Comparison of ENCODE assay signal across 8 cellular contexts in genomic region chr1:112358798-112359408, GRCh38. TPM values are rescaled to one million over a fixed set of nuclear protein-coding genes. Genes with fewer than 3 reads are reported as not detected.
DNase-seq lines count a peak whose midpoint lies in the region; ATAC-seq and TF ChIP-seq lines count a peak whose summit lies in the region.

No MANE protein-coding gene starts in this region.

- H4K20me1 ChIP-seq in IMR-90 (ENCODE audit: insufficient read depth, low read length) = no peaks in the 10 kb centered on the region

- no peak overlapping the region for H3K56ac ChIP-seq in IMR-90 (ENCODE audit: extremely low read depth, insufficient read depth, low read length)

- H3K4me1 ChIP-seq in IMR-90 (ENCODE audit: control insufficient read depth, insufficient read depth, low read length) (peaks cover 11% of the 10 kb centered on the region), left lung (peaks cover 8 to 31% of the 10 kb centered on the region in 2 donors)

- WGBS in IMR-90 (ENCODE audit: extremely low coverage in 2 of 2, insufficient read length in 1 of 2), 2 experiments = 67% methylated on average over 3 of the region's 7 CpGs; no CpG with 5 or more reads in 1 of the 2 experiments

- POLR2A ChIA-PET in IMR-90 (lab: Charles Lee; ENCODE audit: unreplicated experiment) = interaction anchor here (0.6 kb wide), 1 partner anchor 137 kb away, joined by 3 read pairs; no protein-coding TSS in a partner anchor

- H3K23ac ChIP-seq in IMR-90 (ENCODE audit: low read depth, low read length) = no peak overlapping the region

- no peak overlapping the region for H3K9ac ChIP-seq in IMR-90 (ENCODE audit: low read depth, low read length)

- peak; percentile 86 for ATAC-seq in Right ventricle myocardium inferior
- peak; percentile 82 for ATAC-seq in IMR-90 (ENCODE audit: low read depth)
- ATAC-seq in left lung = peak; percentile 84
- ATAC-seq in GM18519 (IDR thresholded peaks at IDR 0.05; ENCODE audit: low FRiP score, unreplicated experiment) = no peak

- peak overlapping the region; percentile 43; the same call in 1 of the 2 replicates for H3K4ac ChIP-seq in IMR-90 (ENCODE audit: low read depth, low read length)

- no peak overlapping the region for H2AK5ac ChIP-seq in IMR-90 (ENCODE audit: low read depth, low read length)

- peak overlapping the region; percentile 76 for H2BK20ac ChIP-seq in IMR-90 (ENCODE audit: low read depth, low read length)

- H2BK15ac ChIP-seq in IMR-90 (ENCODE audit: low read depth, low read length) = no peak overlapping the region; the same call in 2 of the 3 replicates

- DNase-seq in Right ventricle myocardium inferior (ENCODE audit: missing footprints) = peak; percentile 83
- DNase-seq in cardiac septum (ENCODE audit: low spot score) = no peak
- DNase-seq in IMR-90 = peak; percentile 45
- peak; percentile 4 for DNase-seq in T1000 (lab: John Stamatoyannopoulos, UW)
- DNase-seq in cerebellum (ENCODE audit: low spot score) = peak; percentile 71
- DNase-seq in left lung = peak; percentile 59 to 81
- peak; percentile 41 to 58 for DNase-seq in stimulated activated CD4-positive, alpha-beta T cell treated with anti-CD3 and anti-CD28 coated beads, Interleukin-2, amount 100 ng/mL, for 24 hours

- peak overlapping the region; percentile 67; the same call in 1 of the 2 replicates for H3K18ac ChIP-seq in IMR-90 (ENCODE audit: low read depth, low read length)

- H3K4me3 ChIP-seq in IMR-90 (ENCODE audit: insufficient read depth, low read depth, low read length) (no peak overlapping the region), left lung (no peak overlapping the region)

- intact Hi-C loops in Right ventricle myocardium inferior (cut with DNase I) (no loop called here), cardiac septum (cut with DNase I) (no loop called here), IMR-90 (cut with micrococcal nuclease) (no loop called here), left lung (cut with DNase I) (no loop called here)

- peak; percentile 63 for TF ChIP-seq CTCF in IMR-90 (conservative IDR thresholded peaks at IDR 0.05; ENCODE audit: low read depth, low read length)
- TF ChIP-seq CTCF in left lung (IDR thresholded peaks at IDR 0.05) = peak; percentile 65 to 71

- H3K27ac ChIP-seq in IMR-90 (ENCODE audit: insufficient read depth, low read length) (peak overlapping the region; percentile 96; the same call in 1 of the 2 replicates), left lung (peak overlapping the region; percentile 73 to 77)

- no peak for TF ChIP-seq POLR2A in IMR-90 (IDR thresholded peaks at IDR 0.05; ENCODE audit: low read depth, low read length)

- H3K79me1 ChIP-seq in IMR-90 (ENCODE audit: low read depth in 1 of 2, low read length in 2 of 2) = no peaks in the 10 kb centered on the region

- H4K91ac ChIP-seq in IMR-90 (ENCODE audit: insufficient read depth, low read depth, low read length) = peak overlapping the region; percentile 40; the same call in 1 of the 2 replicates

- H3K9me3 ChIP-seq in IMR-90 (ENCODE audit: control insufficient read depth, insufficient read depth, low read length) (no peaks in the 10 kb centered on the region), left lung (no peaks in the 10 kb centered on the region)

- H3K27me3 ChIP-seq in IMR-90 (ENCODE audit: control insufficient read depth, insufficient read depth, low read length) (peaks cover 26% of the 10 kb centered on the region), left lung (peaks cover 0 to 5% of the 10 kb centered on the region in 2 donors)

- no peak overlapping the region for H2AK9ac ChIP-seq in IMR-90 (replicated peaks; ENCODE audit: low read depth, low read length, poor library complexity)

- peak overlapping the region; percentile 76 for H2AFZ ChIP-seq in IMR-90 (replicated peaks; ENCODE audit: low read length, poor library complexity)

- peak overlapping the region; percentile 63 for H2BK120ac ChIP-seq in IMR-90 (ENCODE audit: low read depth, low read length)

- no peaks in the 10 kb centered on the region for H3K36me3 ChIP-seq in IMR-90 (ENCODE audit: control insufficient read depth, insufficient read depth, low read length)
- H3K36me3 ChIP-seq in left lung = no peaks in the 10 kb centered on the region

- peak; percentile 61 for TF ChIP-seq RAD21 in IMR-90 (IDR thresholded peaks at IDR 0.05; ENCODE audit: low read length)

- no peak overlapping the region for H3K4me2 ChIP-seq in IMR-90 (ENCODE audit: low read depth, low read length)

- H2BK5ac ChIP-seq in IMR-90 (ENCODE audit: low read depth, low read length, poor library complexity, severe bottlenecking) = no peak overlapping the region

- peak overlapping the region; percentile 58; the same call in 1 of the 2 replicates for H4K5ac ChIP-seq in IMR-90 (ENCODE audit: low read depth, low read length)

- BruUV-seq in IMR-90 (replicated peaks; lab: Mats Ljungman, UMichigan) = no TSS peak

- CTCF ChIA-PET in IMR-90 (lab: Yijun Ruan, JAX) = interaction anchor here (0.9 to 7.0 kb wide), 4 partner anchors 12 to 255 kb away, joined by 3 to 42 read pairs (median 3); no protein-coding TSS in a partner anchor

- in situ Hi-C loops in IMR-90 (cut with MboI; ENCODE audit: low sequenced_read_pairs) = loop anchor here (25.0 kb wide), 1 partner anchor 872 kb away; no protein-coding TSS in a partner anchor

- H3K9me1 ChIP-seq in IMR-90 (ENCODE audit: insufficient read depth, low read length) = peaks cover 5% of the 10 kb centered on the region

- dilution Hi-C loops in IMR-90 (cut with HindIII; ENCODE audit: low sequenced_read_pairs, unreplicated experiment) = no loop called here

- no peak overlapping the region for H3K14ac ChIP-seq in IMR-90 (replicated peaks; ENCODE audit: low read depth, low read length)

- H4K8ac ChIP-seq in IMR-90 (ENCODE audit: low read depth in 2 of 2, low read length in 2 of 2) = peak overlapping the region; percentile 51 to 58; a peak in 2 of 4 replicates

TF ChIP-seq in IMR-90, 13 proteins besides CTCF, POLR2A, EP300 and RAD21:
- peak; percentile 46; the same call in 1 of the 2 replicates for TF ChIP-seq SMC3 (IDR thresholded peaks at IDR 0.05; ENCODE audit: low read depth, low read length)
- no peak for TF ChIP-seq CHD1 (IDR thresholded peaks at IDR 0.05; ENCODE audit: low read depth, low read length)
- peak; percentile 51; the same call in 1 of the 2 replicates for TF ChIP-seq MAZ (IDR thresholded peaks at IDR 0.05; ENCODE audit: borderline replicate concordance, low read depth, low read length)

RNA-seq across cellular contexts. Expression of gene CTTNBP2NL, which starts 37.1 kb away (rescaled TPM):
- total RNA-seq in Right ventricle myocardium inferior = 12.5 TPM
- 19.1 TPM for total RNA-seq in cardiac septum
- 22.0 and 31.7 TPM in 2 replicates for total RNA-seq in IMR-90 (2012; rRNA removed)
- 11.0 and 12.4 TPM in 2 replicates for polyA plus RNA-seq in IMR-90 (2012; rRNA removed)
- polyA plus RNA-seq in IMR-90 (2012; cell fraction: cytosol; rRNA removed) = 2.7 and 4.7 TPM in 2 replicates
- 4.7 and 13.2 TPM in 2 replicates for polyA plus RNA-seq in IMR-90 (2012; cell fraction: nucleus; rRNA removed; ENCODE audit: low replicate concordance)
- total RNA-seq in cerebellum = 27.8 TPM
- total RNA-seq in left lung = 10 to 100 TPM; 42.3 to 49.2 TPM
